31 cellular contexts compared by ENCODE assay signal in genomic region chr3:140151321-140151720, GRCh38.
"Had no signal": no experiment of that assay in that cellular context is flagged by ENCODE, and none has a peak within 500 bp of the region (broad histone marks: within the 10 kb centered on the region; RNA-seq: fewer than 3 reads in every experiment).

No MANE protein-coding gene starts in this region.

- H3K27ac ChIP-seq: adrenal gland, body of pancreas, breast epithelium, esophagus muscularis mucosa, foreskin keratinocyte, gastrocnemius medialis, heart left ventricle had no signal

- H3K27me3 ChIP-seq: adrenal gland, body of pancreas, breast epithelium, esophagus muscularis mucosa, gastrocnemius medialis, heart left ventricle had no signal

- H3K4me3 ChIP-seq: adrenal gland, body of pancreas, breast epithelium, esophagus muscularis mucosa, gastrocnemius medialis, heart left ventricle had no signal

- ATAC-seq: activated CD4-positive, alpha-beta T cell treated with anti-CD3 and anti-CD28 coated beads for 36 hours; activated CD8-positive, alpha-beta memory T cell treated with anti-CD3 and anti-CD28 coated beads, Interleukin-2, amount 10 ng/mL, durations not matched to agents 7 days and 5 days; activated CD8-positive, alpha-beta T cell treated with anti-CD3 and anti-CD28 coated beads, Interleukin-2, amount 10 ng/mL, durations not matched to agents 7 days and 5 days; activated naive CD8-positive, alpha-beta T cell treated with anti-CD3 and anti-CD28 coated beads, Interleukin-2, amount 50 U/mL, for 24 hours; body of pancreas; effector memory CD8-positive, alpha-beta T cell; foreskin keratinocyte; gastrocnemius medialis; heart left ventricle; T-helper 17 cell had no signal

- H3K4me1 ChIP-seq: adrenal gland, body of pancreas, breast epithelium, foreskin keratinocyte had no signal

- H3K36me3 ChIP-seq: adrenal gland, breast epithelium, esophagus muscularis mucosa, gastrocnemius medialis, heart left ventricle had no signal

- DNase-seq: activated CD4-positive, alpha-beta memory T cell treated with anti-CD3 and anti-CD28 coated beads for 36 hours; activated CD4-positive, alpha-beta T cell treated with anti-CD3 and anti-CD28 coated beads for 36 hours; activated CD4-positive, alpha-beta T cell treated with anti-CD3 and anti-CD28 coated beads, Interleukin-2, amount 10 ng/mL, durations not matched to agents 24 days and 14 days; activated CD4-positive, CD25-positive, alpha-beta regulatory T cell; activated CD4-positive, CD25-positive, alpha-beta regulatory T cell treated with anti-CD3 and anti-CD28 coated beads, Interleukin-2, amount 50 U/mL, for 72 hours; activated CD8-positive, alpha-beta memory T cell treated with anti-CD3 and anti-CD28 coated beads, Interleukin-2, amount 10 ng/mL, durations not matched to agents 7 days and 5 days; activated CD8-positive, alpha-beta memory T cell treated with anti-CD3 and anti-CD28 coated beads, Interleukin-2, amount 50 U/mL, for 4 hours; activated CD8-positive, alpha-beta T cell treated with anti-CD3 and anti-CD28 coated beads, Interleukin-2, amount 10 ng/mL, durations not matched to agents 7 days and 5 days; activated effector memory CD4-positive, alpha-beta T cell treated with anti-CD3 and anti-CD28 coated beads, Interleukin-2, amount 50 U/mL, for 16 hours; activated naive CD4-positive, alpha-beta T cell treated with anti-CD3 and anti-CD28 coated beads for 36 hours; activated naive CD8-positive, alpha-beta T cell treated with anti-CD3 and anti-CD28 coated beads for 36 hours; activated naive CD8-positive, alpha-beta T cell treated with anti-CD3 and anti-CD28 coated beads, Interleukin-2, amount 50 U/mL, for 24 hours; activated T-cell treated with anti-CD3 and anti-CD28 coated beads, Interleukin-2, amount 50 U/mL, for 1 hour; activated T-cell treated with anti-CD3 and anti-CD28 coated beads, Interleukin-2, amount 50 U/mL, for 48 hours; adrenal gland; amygdala; aorta; body of pancreas; cortex of kidney; dermis blood vessel endothelial cell; effector CD4-positive, alpha-beta T cell; effector memory CD8-positive, alpha-beta T cell; erythroblast; foreskin keratinocyte; gastrocnemius medialis; glutamatergic neuron; heart left ventricle; T-helper 17 cell; T1000 had no signal

- H3K9me3 ChIP-seq: adrenal gland, body of pancreas, breast epithelium, esophagus muscularis mucosa, gastrocnemius medialis, heart left ventricle had no signal
